In the genomic region with DNA sequence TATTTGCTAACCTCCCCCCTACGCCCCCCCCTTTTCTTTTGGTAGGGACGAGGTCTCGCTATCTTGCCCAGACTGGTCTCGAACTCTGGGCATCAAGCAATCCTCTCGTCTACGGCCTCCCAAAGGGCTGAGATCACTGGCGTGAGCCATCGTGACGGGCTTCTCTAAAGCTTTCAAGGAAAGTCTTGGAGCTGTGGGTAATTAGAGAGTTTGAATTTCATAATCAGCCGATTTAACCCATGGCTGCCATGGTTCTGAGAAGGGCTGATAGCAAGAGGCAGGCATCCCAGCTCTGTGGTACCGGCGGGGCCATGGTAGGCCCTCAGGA, we compare ENCODE assay signal across 8 cellular contexts. TPM values are rescaled to one million over a fixed set of nuclear protein-coding genes. Genes with fewer than 3 reads are reported as not detected.
DNase-seq lines count a peak whose midpoint lies in the region; ATAC-seq and TF ChIP-seq lines count a peak whose summit lies in the region.

No MANE protein-coding gene starts in this region.

- DNase-seq in T-helper 1 cell, result no peak
- no peak for DNase-seq in activated CD8-positive, alpha-beta T cell treated with anti-CD3 and anti-CD28 coated beads, Interleukin-2, amount 10 ng/mL, durations not matched to agents 7 days and 5 days
- no peak for DNase-seq in stimulated activated naive B cell treated with anti-CD40 and anti-IgM and Interleukin-4, amounts not matched to agents 10 μg/mL and 1 μg/mL and 100 μg/mL, for 72 hours
- no peak for DNase-seq in NOMO-1 treated with DMSO at 0.1 percent for 48 hours (lab: John Stamatoyannopoulos, UW; ENCODE audit: unreplicated experiment)
- DNase-seq in omental fat pad (ENCODE audit: low spot score), result no peak

- H3K4me1 ChIP-seq in iPS-15b (ENCODE audit: control insufficient read depth, insufficient read depth, low read length), result peaks cover 10% of the 10 kb centered on the region

- peaks cover 33% of the 10 kb centered on the region for H3K4me1 Mint-ChIP-seq in T-helper 1 cell treated with Interleukin-12 subunit alpha and Interleukin-12 subunit beta and Interleukin-4 antibody, amounts not matched to agents 30 μg/mL and 1 μg/mL, for 36 hours (ENCODE audit: low read depth)
- peaks cover 48% of the 10 kb centered on the region for H3K4me1 Mint-ChIP-seq in activated CD8-positive, alpha-beta T cell treated with anti-CD3 and anti-CD28 coated beads, Interleukin-2, amount 10 ng/mL, durations not matched to agents 7 days and 5 days (ENCODE audit: low read depth)
- peaks cover 31 to 40% of the 10 kb centered on the region in 2 donors for H3K4me1 Mint-ChIP-seq in stimulated activated naive B cell treated with anti-CD40 and anti-IgM and Interleukin-4, amounts not matched to agents 10 μg/mL and 1 μg/mL and 100 μg/mL, for 72 hours

- no peak overlapping the region for H3K9ac ChIP-seq in iPS-15b (ENCODE audit: low read depth, low read length)

- no peaks in the 10 kb centered on the region for H3K9me3 Mint-ChIP-seq in T-helper 1 cell treated with Interleukin-12 subunit alpha and Interleukin-12 subunit beta and Interleukin-4 antibody, amounts not matched to agents 30 μg/mL and 1 μg/mL, for 36 hours
- H3K9me3 Mint-ChIP-seq in activated CD8-positive, alpha-beta T cell treated with anti-CD3 and anti-CD28 coated beads, Interleukin-2, amount 10 ng/mL, durations not matched to agents 7 days and 5 days (ENCODE audit: insufficient read depth), result no peaks in the 10 kb centered on the region
- no peaks in the 10 kb centered on the region for H3K9me3 Mint-ChIP-seq in stimulated activated naive B cell treated with anti-CD40 and anti-IgM and Interleukin-4, amounts not matched to agents 10 μg/mL and 1 μg/mL and 100 μg/mL, for 72 hours

- no peak for ATAC-seq in activated CD8-positive, alpha-beta T cell treated with anti-CD3 and anti-CD28 coated beads, Interleukin-2, amount 10 ng/mL, durations not matched to agents 7 days and 5 days
- no peak for ATAC-seq in stimulated activated naive B cell treated with anti-CD40 and anti-IgM and Interleukin-4, amounts not matched to agents 10 μg/mL and 1 μg/mL and 100 μg/mL, for 72 hours (replicated peaks)
- ATAC-seq in omental fat pad (ENCODE audit: low FRiP score) (no peak), HG02884 (IDR thresholded peaks at IDR 0.05; ENCODE audit: unreplicated experiment) (no peak)

- POLR2A ChIA-PET in activated CD8-positive, alpha-beta T cell treated with anti-CD3 and anti-CD28 coated beads, Interleukin-2, amount 10 ng/mL, durations not matched to agents 7 days and 5 days (lab: Charles Lee), result interaction anchor here (1.2 kb wide), 1 partner anchor 11 kb away, joined by 3 read pairs; no protein-coding TSS in a partner anchor

- no peak overlapping the region for H3K27ac Mint-ChIP-seq in T-helper 1 cell treated with Interleukin-12 subunit alpha and Interleukin-12 subunit beta and Interleukin-4 antibody, amounts not matched to agents 30 μg/mL and 1 μg/mL, for 36 hours
- H3K27ac Mint-ChIP-seq in activated CD8-positive, alpha-beta T cell treated with anti-CD3 and anti-CD28 coated beads, Interleukin-2, amount 10 ng/mL, durations not matched to agents 7 days and 5 days, result peak overlapping the region; percentile 61
- H3K27ac Mint-ChIP-seq in stimulated activated naive B cell treated with anti-CD40 and anti-IgM and Interleukin-4, amounts not matched to agents 10 μg/mL and 1 μg/mL and 100 μg/mL, for 72 hours, result peak overlapping the region; percentile 68

- no peak for TF ChIP-seq CTCF in omental fat pad (IDR thresholded peaks at IDR 0.05)

- H3K4me3 Mint-ChIP-seq in T-helper 1 cell treated with Interleukin-12 subunit alpha and Interleukin-12 subunit beta and Interleukin-4 antibody, amounts not matched to agents 30 μg/mL and 1 μg/mL, for 36 hours, result peak overlapping the region; percentile 61
- no peak overlapping the region for H3K4me3 Mint-ChIP-seq in activated CD8-positive, alpha-beta T cell treated with anti-CD3 and anti-CD28 coated beads, Interleukin-2, amount 10 ng/mL, durations not matched to agents 7 days and 5 days
- H3K4me3 Mint-ChIP-seq in stimulated activated naive B cell treated with anti-CD40 and anti-IgM and Interleukin-4, amounts not matched to agents 10 μg/mL and 1 μg/mL and 100 μg/mL, for 72 hours, result peak overlapping the region; percentile 72 to 81

- H3K36me3 Mint-ChIP-seq in T-helper 1 cell treated with Interleukin-12 subunit alpha and Interleukin-12 subunit beta and Interleukin-4 antibody, amounts not matched to agents 30 μg/mL and 1 μg/mL, for 36 hours (ENCODE audit: low read depth), result peaks cover under 1% of the 10 kb centered on the region
- peaks cover 10% of the 10 kb centered on the region for H3K36me3 Mint-ChIP-seq in activated CD8-positive, alpha-beta T cell treated with anti-CD3 and anti-CD28 coated beads, Interleukin-2, amount 10 ng/mL, durations not matched to agents 7 days and 5 days (ENCODE audit: low read depth)
- peaks cover 0 to under 1% of the 10 kb centered on the region in 2 donors for H3K36me3 Mint-ChIP-seq in stimulated activated naive B cell treated with anti-CD40 and anti-IgM and Interleukin-4, amounts not matched to agents 10 μg/mL and 1 μg/mL and 100 μg/mL, for 72 hours

- no peaks in the 10 kb centered on the region for H3K27me3 Mint-ChIP-seq in T-helper 1 cell treated with Interleukin-12 subunit alpha and Interleukin-12 subunit beta and Interleukin-4 antibody, amounts not matched to agents 30 μg/mL and 1 μg/mL, for 36 hours (ENCODE audit: low read depth)
- no peaks in the 10 kb centered on the region for H3K27me3 Mint-ChIP-seq in activated CD8-positive, alpha-beta T cell treated with anti-CD3 and anti-CD28 coated beads, Interleukin-2, amount 10 ng/mL, durations not matched to agents 7 days and 5 days (ENCODE audit: low read depth)
- no peaks in the 10 kb centered on the region for H3K27me3 Mint-ChIP-seq in stimulated activated naive B cell treated with anti-CD40 and anti-IgM and Interleukin-4, amounts not matched to agents 10 μg/mL and 1 μg/mL and 100 μg/mL, for 72 hours

- no peaks in the 10 kb centered on the region for H3K27me3 ChIP-seq in iPS-15b (ENCODE audit: control insufficient read depth, insufficient read depth, low read length)

- H3K36me3 ChIP-seq in iPS-15b (ENCODE audit: control insufficient read depth, insufficient read depth, low read length), result peaks cover 7% of the 10 kb centered on the region

- H3K9me3 ChIP-seq in iPS-15b (ENCODE audit: control insufficient read depth, insufficient read depth, low read length), result no peaks in the 10 kb centered on the region

- peak overlapping the region; percentile 46 for H3K4me3 ChIP-seq in iPS-15b (ENCODE audit: low read depth, low read length)

- CTCF ChIA-PET in activated CD8-positive, alpha-beta T cell treated with anti-CD3 and anti-CD28 coated beads, Interleukin-2, amount 10 ng/mL, durations not matched to agents 7 days and 5 days (lab: Charles Lee), result interaction anchor here (1.0 to 2.4 kb wide), 5 partner anchors 9 to 82 kb away, joined by 3 to 11 read pairs (median 5); partner anchors contain the start of gene BABAM1

RNA-seq across cellular contexts. Expression of gene ABHD8, which starts 0.7 kb away (rescaled TPM):
- total RNA-seq in activated CD8-positive, alpha-beta T cell treated with anti-CD3 and anti-CD28 coated beads, Interleukin-2, amount 10 ng/mL, durations not matched to agents 7 days and 5 days, result 1 to 10 TPM; 8.9 to 9.7 TPM
- total RNA-seq in omental fat pad, result 10 to 100 TPM in 2 of 4 donors, 1 to 10 TPM in 2; 6.1 to 13.2 (median 11.1) TPM

RNA-seq across cellular contexts. Expression of gene MRPL34, which starts 1.8 kb away (rescaled TPM):
- total RNA-seq in activated CD8-positive, alpha-beta T cell treated with anti-CD3 and anti-CD28 coated beads, Interleukin-2, amount 10 ng/mL, durations not matched to agents 7 days and 5 days, result 100 to 1,000 TPM; 112 to 126 TPM
- total RNA-seq in omental fat pad, result 100 to 1,000 TPM in 3 of 4 donors, 10 to 100 TPM in 1; 87.9 to 134 (median 119) TPM

RNA-seq across cellular contexts. Expression of gene DDA1, which starts 5.5 kb away (rescaled TPM):
- 10 to 100 TPM; 44.6 to 49.8 TPM for total RNA-seq in activated CD8-positive, alpha-beta T cell treated with anti-CD3 and anti-CD28 coated beads, Interleukin-2, amount 10 ng/mL, durations not matched to agents 7 days and 5 days
- 10 to 100 TPM in 3 of 4 donors, 1 to 10 TPM in 1; 4.6 to 44.4 (median 23.8) TPM for total RNA-seq in omental fat pad

RNA-seq across cellular contexts. Expression of gene ANKLE1, which starts 22.2 kb away (rescaled TPM):
- total RNA-seq in activated CD8-positive, alpha-beta T cell treated with anti-CD3 and anti-CD28 coated beads, Interleukin-2, amount 10 ng/mL, durations not matched to agents 7 days and 5 days, result 10 to 100 TPM; 10.7 to 13.8 TPM
- under 1 TPM; 0.47 to 0.82 (median 0.52) TPM for total RNA-seq in omental fat pad

RNA-seq across cellular contexts. Expression of gene ANO8, which starts 30.8 kb away (rescaled TPM):
- 10 to 100 TPM; 13.6 to 16.4 TPM for total RNA-seq in activated CD8-positive, alpha-beta T cell treated with anti-CD3 and anti-CD28 coated beads, Interleukin-2, amount 10 ng/mL, durations not matched to agents 7 days and 5 days
- total RNA-seq in omental fat pad, result 1 to 10 TPM; 5.5 to 6.1 (median 5.8) TPM
